9 cellular contexts compared by ENCODE assay signal in the genomic region with DNA sequence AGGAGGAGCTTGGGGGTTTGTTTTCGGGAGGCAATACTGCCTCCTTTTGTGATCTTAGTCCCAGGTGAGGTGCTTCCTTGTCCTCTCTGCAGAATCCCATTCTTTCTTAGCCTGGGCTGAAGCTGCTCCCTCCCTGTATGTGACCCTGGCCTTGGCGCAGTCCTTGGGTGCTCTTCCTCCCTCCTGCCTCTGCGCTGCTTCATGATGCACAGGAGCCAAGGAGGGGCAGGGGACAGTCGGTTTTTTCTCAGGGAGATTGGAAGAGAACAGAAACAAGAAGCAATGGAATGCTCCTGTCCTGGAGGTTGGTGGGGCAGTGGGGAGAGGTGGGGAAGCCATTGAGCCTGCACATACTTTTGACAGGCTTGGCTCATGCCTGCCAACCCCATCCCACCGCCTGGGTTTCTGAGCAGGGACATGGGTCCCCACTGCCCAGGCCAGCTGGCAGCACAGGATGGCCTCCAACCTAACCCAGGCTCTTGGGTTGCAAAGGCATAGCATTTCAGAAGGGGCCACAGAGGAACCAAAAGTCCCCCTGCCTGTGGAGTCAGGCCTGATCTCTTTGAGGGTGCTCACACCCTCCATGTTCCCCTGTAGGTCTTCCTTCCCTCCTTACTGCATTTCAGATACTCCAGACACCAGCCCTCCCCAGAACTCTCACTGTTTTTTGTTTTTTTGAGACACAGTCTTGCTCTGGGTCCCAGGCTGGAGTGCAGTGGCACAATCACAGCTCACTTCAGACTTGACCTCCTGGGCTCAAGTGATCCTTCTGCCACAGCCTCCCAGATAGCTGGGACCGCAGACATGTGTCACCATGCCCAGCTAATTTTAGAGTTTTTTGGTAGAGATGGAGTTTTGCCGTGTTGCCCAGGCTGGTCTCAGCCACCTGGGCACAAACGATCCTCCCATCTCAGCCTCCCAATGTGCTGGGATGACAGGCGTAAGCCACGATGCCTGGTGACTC. TPM values are rescaled to one million over a fixed set of nuclear protein-coding genes. Genes with fewer than 3 reads are reported as not detected.
DNase-seq lines count a peak whose midpoint lies in the region; ATAC-seq and TF ChIP-seq lines count a peak whose summit lies in the region.
"Had no signal": no experiment of that assay in that cellular context is flagged by ENCODE, and none has a peak within 500 bp of the region (broad histone marks: within the 10 kb centered on the region; RNA-seq: fewer than 3 reads in every experiment).

No MANE protein-coding gene starts in this region.

- no peaks in the 10 kb centered on the region for H3K27me3 ChIP-seq in transverse colon

- H3K4me3 ChIP-seq in transverse colon: no peak overlapping the region

- 80 to 91% methylated on average over 2 to 10 of the region's 10 CpGs for WGBS in transverse colon (ENCODE audit: low coverage in 1 of 2), 2 donors

- H3K27ac ChIP-seq in caudate nucleus (ENCODE audit: low read depth, low read length): peak overlapping the region; percentile 90
- peak overlapping the region; percentile 91 to 97 (median 92) for H3K27ac ChIP-seq in transverse colon

- H3K27ac Mint-ChIP-seq in activated naive CD8-positive, alpha-beta T cell: peak overlapping the region; percentile 80
- no peak overlapping the region for H3K27ac Mint-ChIP-seq in activated naive CD8-positive, alpha-beta T cell treated with anti-CD3 and anti-CD28 coated beads, Interleukin-2, amount 50 U/mL, for 24 hours
- peak overlapping the region in 4 of 6 donors; percentile 37 to 63 (median 44) for H3K27ac Mint-ChIP-seq in naive B cell

- TF ChIP-seq POLR2A in transverse colon (IDR thresholded peaks at IDR 0.05): no peak

- no peaks in the 10 kb centered on the region for H3K36me3 ChIP-seq in transverse colon

- H3K27me3 Mint-ChIP-seq in activated naive CD8-positive, alpha-beta T cell: no peaks in the 10 kb centered on the region
- no peaks in the 10 kb centered on the region for H3K27me3 Mint-ChIP-seq in activated naive CD8-positive, alpha-beta T cell treated with anti-CD3 and anti-CD28 coated beads, Interleukin-2, amount 50 U/mL, for 24 hours
- H3K27me3 Mint-ChIP-seq in naive B cell: peaks cover 0 to 13% (median 9%) of the 10 kb centered on the region in 3 donors

- no peak overlapping the region for H3K4me3 Mint-ChIP-seq in activated naive CD8-positive, alpha-beta T cell
- H3K4me3 Mint-ChIP-seq in activated naive CD8-positive, alpha-beta T cell treated with anti-CD3 and anti-CD28 coated beads, Interleukin-2, amount 50 U/mL, for 24 hours: no peak overlapping the region
- H3K4me3 Mint-ChIP-seq in naive B cell: no peak overlapping the region

- in situ Hi-C loops in transverse colon (cut with MboI; ENCODE audit: low pct_ligation_motif_present in 1 of 4, low pct_unique_long_range_greater_than_20kb in 1 of 4, low sequenced_read_pairs in 3 of 4): no loop called here

- H3K4me1 ChIP-seq in transverse colon: peaks cover 65 to 95% (median 82%) of the 10 kb centered on the region in 4 donors

- TF ChIP-seq EP300 in transverse colon (IDR thresholded peaks at IDR 0.05; ENCODE audit: low read depth): no peak

- no peak for TF ChIP-seq CTCF in transverse colon (IDR thresholded peaks at IDR 0.05)

- peaks cover 76% of the 10 kb centered on the region for H3K4me1 Mint-ChIP-seq in activated naive CD8-positive, alpha-beta T cell (ENCODE audit: low read depth)
- H3K4me1 Mint-ChIP-seq in activated naive CD8-positive, alpha-beta T cell treated with anti-CD3 and anti-CD28 coated beads, Interleukin-2, amount 50 U/mL, for 24 hours: peaks cover 66% of the 10 kb centered on the region
- peaks cover 12 to 23% (median 18%) of the 10 kb centered on the region in 3 donors for H3K4me1 Mint-ChIP-seq in naive B cell

- DNase-seq in activated naive CD8-positive, alpha-beta T cell treated with anti-CD3 and anti-CD28 coated beads, Interleukin-2, amount 50 U/mL, for 24 hours: no peak
- DNase-seq in caudate nucleus (lab: John Stamatoyannopoulos, UW) (no peak), naive B cell (no peak), transverse colon (no peak), NCI-H2171 treated with DMSO at 0.1 percent for 48 hours (lab: John Stamatoyannopoulos, UW) (no peak), NCI-H524 (lab: John Stamatoyannopoulos, UW) (no peak)
- DNase-seq: NCI-H1694 treated with DMSO at 0.1 percent for 48 hours had no signal

- no peaks in the 10 kb centered on the region for H3K9me3 Mint-ChIP-seq in activated naive CD8-positive, alpha-beta T cell (ENCODE audit: low read depth)
- no peaks in the 10 kb centered on the region for H3K9me3 Mint-ChIP-seq in activated naive CD8-positive, alpha-beta T cell treated with anti-CD3 and anti-CD28 coated beads, Interleukin-2, amount 50 U/mL, for 24 hours
- H3K9me3 Mint-ChIP-seq in naive B cell: peaks cover 0 to 2% (median 0%) of the 10 kb centered on the region in 7 donors

- no peak for ATAC-seq in activated naive CD8-positive, alpha-beta T cell treated with anti-CD3 and anti-CD28 coated beads, Interleukin-2, amount 50 U/mL, for 24 hours
- ATAC-seq in naive B cell (ENCODE audit: low read depth in 2 of 2) (no peak), GM18861 (IDR thresholded peaks at IDR 0.05; ENCODE audit: unreplicated experiment) (no peak)

- no peaks in the 10 kb centered on the region for H3K36me3 Mint-ChIP-seq in activated naive CD8-positive, alpha-beta T cell
- H3K36me3 Mint-ChIP-seq in activated naive CD8-positive, alpha-beta T cell treated with anti-CD3 and anti-CD28 coated beads, Interleukin-2, amount 50 U/mL, for 24 hours (ENCODE audit: low read depth): no peaks in the 10 kb centered on the region
- no peaks in the 10 kb centered on the region for H3K36me3 Mint-ChIP-seq in naive B cell

- no peaks in the 10 kb centered on the region for H3K9me3 ChIP-seq in transverse colon

- intact Hi-C loops in transverse colon (cut with DNase I; ENCODE audit: low total_unique reads): no loop called here

RNA-seq across cellular contexts. Expression of gene IL6R, which starts 16.1 kb away (rescaled TPM):
- 1 to 10 TPM in 2 of 6 donors, under 1 TPM in 4; 0.28 to 1.3 (median 0.75) TPM for polyA plus RNA-seq in naive B cell (ENCODE audit: low read depth in 6 of 6)
- 100 to 1,000 TPM in 1 of 4 donors, 10 to 100 TPM in 3; 10.7 to 107 (median 77.3) TPM for total RNA-seq in transverse colon
